In the genomic region with DNA sequence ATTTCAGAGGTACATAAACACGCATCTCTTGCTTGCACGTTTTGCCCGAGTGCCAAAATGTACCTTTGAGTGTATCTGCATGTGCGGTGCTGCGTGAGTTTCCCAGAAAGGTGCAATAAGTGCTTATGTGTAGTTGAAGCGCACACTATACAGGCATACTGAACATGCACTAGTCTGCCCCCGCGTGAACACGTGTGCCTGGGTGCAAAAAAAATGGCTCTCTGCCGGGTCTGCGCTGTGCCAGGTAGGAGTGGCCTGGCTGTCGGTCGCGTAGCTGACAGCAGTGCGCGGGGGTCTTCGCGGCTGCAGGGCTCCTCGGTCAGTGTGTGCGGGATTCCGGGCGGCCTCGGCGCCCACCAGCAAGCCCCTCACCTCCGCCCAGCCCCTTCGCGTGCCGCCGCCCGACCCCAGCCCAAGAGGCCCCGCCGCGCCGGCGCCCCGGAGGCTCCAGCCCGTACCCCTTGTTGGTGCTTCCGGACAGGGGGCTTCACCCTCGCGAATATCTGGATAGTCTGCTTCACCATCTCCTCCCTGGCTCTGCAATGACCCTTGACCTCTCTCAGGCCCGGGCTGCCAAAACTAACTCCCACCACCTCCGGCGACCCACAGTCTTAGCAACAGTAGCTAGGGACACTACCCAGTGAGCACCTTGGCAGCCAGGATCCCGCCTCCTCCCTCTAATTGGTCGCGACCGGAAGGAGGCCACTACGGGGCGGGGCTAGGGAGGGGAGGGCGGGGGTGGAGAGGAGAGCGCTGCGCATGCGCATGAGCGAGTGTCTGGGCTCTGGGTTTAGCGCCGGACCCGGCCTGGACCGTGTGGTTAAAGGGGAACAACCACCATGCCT, we compare ENCODE assay signal across 1 cellular context.
TF ChIP-seq lines count a peak whose summit lies in the region.

A gene with protein sequence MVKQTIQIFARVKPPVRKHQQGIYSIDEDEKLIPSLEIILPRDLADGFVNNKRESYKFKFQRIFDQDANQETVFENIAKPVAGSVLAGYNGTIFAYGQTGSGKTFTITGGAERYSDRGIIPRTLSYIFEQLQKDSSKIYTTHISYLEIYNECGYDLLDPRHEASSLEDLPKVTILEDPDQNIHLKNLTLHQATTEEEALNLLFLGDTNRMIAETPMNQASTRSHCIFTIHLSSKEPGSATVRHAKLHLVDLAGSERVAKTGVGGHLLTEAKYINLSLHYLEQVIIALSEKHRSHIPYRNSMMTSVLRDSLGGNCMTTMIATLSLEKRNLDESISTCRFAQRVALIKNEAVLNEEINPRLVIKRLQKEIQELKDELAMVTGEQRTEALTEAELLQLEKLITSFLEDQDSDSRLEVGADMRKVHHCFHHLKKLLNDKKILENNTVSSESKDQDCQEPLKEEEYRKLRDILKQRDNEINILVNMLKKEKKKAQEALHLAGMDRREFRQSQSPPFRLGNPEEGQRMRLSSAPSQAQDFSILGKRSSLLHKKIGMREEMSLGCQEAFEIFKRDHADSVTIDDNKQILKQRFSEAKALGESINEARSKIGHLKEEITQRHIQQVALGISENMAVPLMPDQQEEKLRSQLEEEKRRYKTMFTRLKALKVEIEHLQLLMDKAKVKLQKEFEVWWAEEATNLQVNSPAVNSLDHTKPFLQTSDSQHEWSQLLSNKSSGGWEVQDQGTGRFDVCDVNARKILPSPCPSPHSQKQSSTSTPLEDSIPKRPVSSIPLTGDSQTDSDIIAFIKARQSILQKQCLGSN (minus strand): TSS at position 622 of the 845 bp plus-strand sequence. CDS start 98 bp downstream, at position 524.

TF ChIP-seq in HEK293, 187 proteins besides CTCF, POLR2A, EP300 and RAD21 (continued from another document and continues in another):
- TF ChIP-seq ZNF324 (tag by site-specific recombination; IDR thresholded peaks at IDR 0.05) = no peak
- TF ChIP-seq ZBTB1 (tag by site-specific recombination; IDR thresholded peaks at IDR 0.05) = no peak
- TF ChIP-seq, protein P1, sequence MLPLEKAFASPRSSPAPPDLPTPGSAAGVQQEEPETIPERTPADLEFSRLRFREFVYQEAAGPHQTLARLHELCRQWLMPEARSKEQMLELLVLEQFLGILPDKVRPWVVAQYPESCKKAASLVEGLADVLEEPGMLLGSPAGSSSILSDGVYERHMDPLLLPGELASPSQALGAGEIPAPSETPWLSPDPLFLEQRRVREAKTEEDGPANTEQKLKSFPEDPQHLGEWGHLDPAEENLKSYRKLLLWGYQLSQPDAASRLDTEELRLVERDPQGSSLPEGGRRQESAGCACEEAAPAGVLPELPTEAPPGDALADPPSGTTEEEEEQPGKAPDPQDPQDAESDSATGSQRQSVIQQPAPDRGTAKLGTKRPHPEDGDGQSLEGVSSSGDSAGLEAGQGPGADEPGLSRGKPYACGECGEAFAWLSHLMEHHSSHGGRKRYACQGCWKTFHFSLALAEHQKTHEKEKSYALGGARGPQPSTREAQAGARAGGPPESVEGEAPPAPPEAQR (tag by site-specific recombination; IDR thresholded peaks at IDR 0.05) = no peak
- TF ChIP-seq ZNF311 (tag by site-specific recombination; IDR thresholded peaks at IDR 0.05; ENCODE audit: borderline replicate concordance) = no peak
- TF ChIP-seq ZNF626 (tag by site-specific recombination; IDR thresholded peaks at IDR 0.05) = no peak
- TF ChIP-seq, protein P2, sequence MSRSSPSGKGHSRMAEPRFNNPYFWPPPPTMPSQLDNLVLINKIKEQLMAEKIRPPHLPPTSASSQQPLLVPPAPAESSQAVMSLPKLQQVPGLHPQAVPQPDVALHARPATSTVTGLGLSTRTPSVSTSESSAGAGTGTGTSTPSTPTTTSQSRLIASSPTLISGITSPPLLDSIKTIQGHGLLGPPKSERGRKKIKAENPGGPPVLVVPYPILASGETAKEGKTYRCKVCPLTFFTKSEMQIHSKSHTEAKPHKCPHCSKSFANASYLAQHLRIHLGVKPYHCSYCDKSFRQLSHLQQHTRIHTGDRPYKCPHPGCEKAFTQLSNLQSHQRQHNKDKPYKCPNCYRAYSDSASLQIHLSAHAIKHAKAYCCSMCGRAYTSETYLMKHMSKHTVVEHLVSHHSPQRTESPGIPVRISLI (tag by site-specific recombination; IDR thresholded peaks at IDR 0.05) = peak; percentile 89
- TF ChIP-seq ZNF121 (tag by site-specific recombination; IDR thresholded peaks at IDR 0.05) = no peak
- TF ChIP-seq, protein P3, sequence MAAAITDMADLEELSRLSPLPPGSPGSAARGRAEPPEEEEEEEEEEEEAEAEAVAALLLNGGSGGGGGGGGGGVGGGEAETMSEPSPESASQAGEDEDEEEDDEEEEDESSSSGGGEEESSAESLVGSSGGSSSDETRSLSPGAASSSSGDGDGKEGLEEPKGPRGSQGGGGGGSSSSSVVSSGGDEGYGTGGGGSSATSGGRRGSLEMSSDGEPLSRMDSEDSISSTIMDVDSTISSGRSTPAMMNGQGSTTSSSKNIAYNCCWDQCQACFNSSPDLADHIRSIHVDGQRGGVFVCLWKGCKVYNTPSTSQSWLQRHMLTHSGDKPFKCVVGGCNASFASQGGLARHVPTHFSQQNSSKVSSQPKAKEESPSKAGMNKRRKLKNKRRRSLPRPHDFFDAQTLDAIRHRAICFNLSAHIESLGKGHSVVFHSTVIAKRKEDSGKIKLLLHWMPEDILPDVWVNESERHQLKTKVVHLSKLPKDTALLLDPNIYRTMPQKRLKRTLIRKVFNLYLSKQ (tag by site-specific recombination; IDR thresholded peaks at IDR 0.05; ENCODE audit: borderline replicate concordance) = no peak
- no peak for TF ChIP-seq ZNF544 (tag by site-specific recombination; IDR thresholded peaks at IDR 0.05)
- no peak for TF ChIP-seq ZNF621 (tag by site-specific recombination; IDR thresholded peaks at IDR 0.05)
- TF ChIP-seq ZNF175 (tag by site-specific recombination; IDR thresholded peaks at IDR 0.05) = no peak
- TF ChIP-seq ZNF138 (tag by site-specific recombination; IDR thresholded peaks at IDR 0.05; ENCODE audit: borderline replicate concordance) = no peak
- no peak for TF ChIP-seq HOXC10 (CRISPR knock-in tag; IDR thresholded peaks at IDR 0.05)
- TF ChIP-seq, protein P4, sequence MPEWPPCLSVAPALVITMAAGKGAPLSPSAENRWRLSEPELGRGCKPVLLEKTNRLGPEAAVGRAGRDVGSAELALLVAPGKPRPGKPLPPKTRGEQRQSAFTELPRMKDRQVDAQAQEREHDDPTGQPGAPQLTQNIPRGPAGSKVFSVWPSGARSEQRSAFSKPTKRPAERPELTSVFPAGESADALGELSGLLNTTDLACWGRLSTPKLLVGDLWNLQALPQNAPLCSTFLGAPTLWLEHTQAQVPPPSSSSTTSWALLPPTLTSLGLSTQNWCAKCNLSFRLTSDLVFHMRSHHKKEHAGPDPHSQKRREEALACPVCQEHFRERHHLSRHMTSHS (tag by site-specific recombination; IDR thresholded peaks at IDR 0.05) = no peak
- TF ChIP-seq ZNF157 (tag by site-specific recombination; IDR thresholded peaks at IDR 0.05) = no peak
- no peak for TF ChIP-seq ZNF549 (tag by site-specific recombination; IDR thresholded peaks at IDR 0.05)
- peak; percentile 75 for TF ChIP-seq ZFHX2 (tag by site-specific recombination; conservative IDR thresholded peaks at IDR 0.05)
- TF ChIP-seq ZNF473 (tag by site-specific recombination; IDR thresholded peaks at IDR 0.05) = no peak
- no peak for TF ChIP-seq ZFP37 (tag by site-specific recombination; IDR thresholded peaks at IDR 0.05)
- no peak for TF ChIP-seq KLF16 (tag by site-specific recombination; IDR thresholded peaks at IDR 0.05)
- no peak for TF ChIP-seq ZBTB21 (tag by site-specific recombination; IDR thresholded peaks at IDR 0.05)
- TF ChIP-seq, protein P5, sequence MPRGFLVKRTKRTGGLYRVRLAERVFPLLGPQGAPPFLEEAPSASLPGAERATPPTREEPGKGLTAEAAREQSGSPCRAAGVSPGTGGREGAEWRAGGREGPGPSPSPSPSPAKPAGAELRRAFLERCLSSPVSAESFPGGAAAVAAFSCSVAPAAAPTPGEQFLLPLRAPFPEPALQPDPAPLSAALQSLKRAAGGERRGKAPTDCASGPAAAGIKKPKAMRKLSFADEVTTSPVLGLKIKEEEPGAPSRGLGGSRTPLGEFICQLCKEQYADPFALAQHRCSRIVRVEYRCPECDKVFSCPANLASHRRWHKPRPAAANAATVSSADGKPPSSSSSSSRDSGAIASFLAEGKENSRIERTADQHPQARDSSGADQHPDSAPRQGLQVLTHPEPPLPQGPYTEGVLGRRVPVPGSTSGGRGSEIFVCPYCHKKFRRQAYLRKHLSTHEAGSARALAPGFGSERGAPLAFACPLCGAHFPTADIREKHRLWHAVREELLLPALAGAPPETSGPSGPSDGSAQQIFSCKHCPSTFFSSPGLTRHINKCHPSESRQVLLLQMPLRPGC (tag by site-specific recombination; IDR thresholded peaks at IDR 0.05) = no peak
- no peak for TF ChIP-seq ZNF302 (tag by site-specific recombination; IDR thresholded peaks at IDR 0.05; ENCODE audit: low read depth)
- TF ChIP-seq ZNF184 (tag by site-specific recombination; IDR thresholded peaks at IDR 0.05) = no peak
- TF ChIP-seq ZNF529 (tag by site-specific recombination; IDR thresholded peaks at IDR 0.05; ENCODE audit: insufficient replicate concordance) = no peak
- TF ChIP-seq, protein P6, sequence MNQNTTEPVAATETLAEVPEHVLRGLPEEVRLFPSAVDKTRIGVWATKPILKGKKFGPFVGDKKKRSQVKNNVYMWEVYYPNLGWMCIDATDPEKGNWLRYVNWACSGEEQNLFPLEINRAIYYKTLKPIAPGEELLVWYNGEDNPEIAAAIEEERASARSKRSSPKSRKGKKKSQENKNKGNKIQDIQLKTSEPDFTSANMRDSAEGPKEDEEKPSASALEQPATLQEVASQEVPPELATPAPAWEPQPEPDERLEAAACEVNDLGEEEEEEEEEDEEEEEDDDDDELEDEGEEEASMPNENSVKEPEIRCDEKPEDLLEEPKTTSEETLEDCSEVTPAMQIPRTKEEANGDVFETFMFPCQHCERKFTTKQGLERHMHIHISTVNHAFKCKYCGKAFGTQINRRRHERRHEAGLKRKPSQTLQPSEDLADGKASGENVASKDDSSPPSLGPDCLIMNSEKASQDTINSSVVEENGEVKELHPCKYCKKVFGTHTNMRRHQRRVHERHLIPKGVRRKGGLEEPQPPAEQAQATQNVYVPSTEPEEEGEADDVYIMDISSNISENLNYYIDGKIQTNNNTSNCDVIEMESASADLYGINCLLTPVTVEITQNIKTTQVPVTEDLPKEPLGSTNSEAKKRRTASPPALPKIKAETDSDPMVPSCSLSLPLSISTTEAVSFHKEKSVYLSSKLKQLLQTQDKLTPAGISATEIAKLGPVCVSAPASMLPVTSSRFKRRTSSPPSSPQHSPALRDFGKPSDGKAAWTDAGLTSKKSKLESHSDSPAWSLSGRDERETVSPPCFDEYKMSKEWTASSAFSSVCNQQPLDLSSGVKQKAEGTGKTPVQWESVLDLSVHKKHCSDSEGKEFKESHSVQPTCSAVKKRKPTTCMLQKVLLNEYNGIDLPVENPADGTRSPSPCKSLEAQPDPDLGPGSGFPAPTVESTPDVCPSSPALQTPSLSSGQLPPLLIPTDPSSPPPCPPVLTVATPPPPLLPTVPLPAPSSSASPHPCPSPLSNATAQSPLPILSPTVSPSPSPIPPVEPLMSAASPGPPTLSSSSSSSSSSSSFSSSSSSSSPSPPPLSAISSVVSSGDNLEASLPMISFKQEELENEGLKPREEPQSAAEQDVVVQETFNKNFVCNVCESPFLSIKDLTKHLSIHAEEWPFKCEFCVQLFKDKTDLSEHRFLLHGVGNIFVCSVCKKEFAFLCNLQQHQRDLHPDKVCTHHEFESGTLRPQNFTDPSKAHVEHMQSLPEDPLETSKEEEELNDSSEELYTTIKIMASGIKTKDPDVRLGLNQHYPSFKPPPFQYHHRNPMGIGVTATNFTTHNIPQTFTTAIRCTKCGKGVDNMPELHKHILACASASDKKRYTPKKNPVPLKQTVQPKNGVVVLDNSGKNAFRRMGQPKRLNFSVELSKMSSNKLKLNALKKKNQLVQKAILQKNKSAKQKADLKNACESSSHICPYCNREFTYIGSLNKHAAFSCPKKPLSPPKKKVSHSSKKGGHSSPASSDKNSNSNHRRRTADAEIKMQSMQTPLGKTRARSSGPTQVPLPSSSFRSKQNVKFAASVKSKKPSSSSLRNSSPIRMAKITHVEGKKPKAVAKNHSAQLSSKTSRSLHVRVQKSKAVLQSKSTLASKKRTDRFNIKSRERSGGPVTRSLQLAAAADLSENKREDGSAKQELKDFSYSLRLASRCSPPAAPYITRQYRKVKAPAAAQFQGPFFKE (tag by site-specific recombination; IDR thresholded peaks at IDR 0.05; ENCODE audit: borderline replicate concordance) = no peak
- TF ChIP-seq, protein P7, sequence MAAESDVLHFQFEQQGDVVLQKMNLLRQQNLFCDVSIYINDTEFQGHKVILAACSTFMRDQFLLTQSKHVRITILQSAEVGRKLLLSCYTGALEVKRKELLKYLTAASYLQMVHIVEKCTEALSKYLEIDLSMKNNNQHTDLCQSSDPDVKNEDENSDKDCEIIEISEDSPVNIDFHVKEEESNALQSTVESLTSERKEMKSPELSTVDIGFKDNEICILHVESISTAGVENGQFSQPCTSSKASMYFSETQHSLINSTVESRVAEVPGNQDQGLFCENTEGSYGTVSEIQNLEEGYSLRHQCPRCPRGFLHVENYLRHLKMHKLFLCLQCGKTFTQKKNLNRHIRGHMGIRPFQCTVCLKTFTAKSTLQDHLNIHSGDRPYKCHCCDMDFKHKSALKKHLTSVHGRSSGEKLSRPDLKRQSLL (tag by site-specific recombination; IDR thresholded peaks at IDR 0.05) = no peak
- TF ChIP-seq GLI4 (tag by site-specific recombination; IDR thresholded peaks at IDR 0.05) = no peak
- no peak for TF ChIP-seq ZNF223 (tag by site-specific recombination; IDR thresholded peaks at IDR 0.05)
- TF ChIP-seq SETDB1 (IDR thresholded peaks at IDR 0.05; ENCODE audit: insufficient read length, low read length) = no peak
- TF ChIP-seq, protein P8, sequence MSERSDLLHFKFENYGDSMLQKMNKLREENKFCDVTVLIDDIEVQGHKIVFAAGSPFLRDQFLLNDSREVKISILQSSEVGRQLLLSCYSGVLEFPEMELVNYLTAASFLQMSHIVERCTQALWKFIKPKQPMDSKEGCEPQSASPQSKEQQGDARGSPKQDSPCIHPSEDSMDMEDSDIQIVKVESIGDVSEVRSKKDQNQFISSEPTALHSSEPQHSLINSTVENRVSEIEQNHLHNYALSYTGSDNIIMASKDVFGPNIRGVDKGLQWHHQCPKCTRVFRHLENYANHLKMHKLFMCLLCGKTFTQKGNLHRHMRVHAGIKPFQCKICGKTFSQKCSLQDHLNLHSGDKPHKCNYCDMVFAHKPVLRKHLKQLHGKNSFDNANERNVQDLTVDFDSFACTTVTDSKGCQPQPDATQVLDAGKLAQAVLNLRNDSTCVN (tag by site-specific recombination; optimal IDR thresholded peaks at IDR 0.05) = peak; percentile 59
- no peak for TF ChIP-seq ZNF10 (tag by site-specific recombination; IDR thresholded peaks at IDR 0.05)
- TF ChIP-seq ZNF555 (tag by site-specific recombination; conservative IDR thresholded peaks at IDR 0.05) = no peak
- TF ChIP-seq ZBTB7A (tag by site-specific recombination; IDR thresholded peaks at IDR 0.05; ENCODE audit: low read depth) = no peak
- no peak for TF ChIP-seq ZNF416 (tag by site-specific recombination; IDR thresholded peaks at IDR 0.05)
